1 cellular context compared by ENCODE assay signal in genomic region chr19:40693150-40693788, GRCh38.
TF ChIP-seq lines count a peak whose summit lies in the region.

No MANE protein-coding gene starts in this region.

TF ChIP-seq in SK-N-SH, 30 proteins besides CTCF, POLR2A, EP300 and RAD21:
- TF ChIP-seq FOXM1 (IDR thresholded peaks at IDR 0.05; ENCODE audit: low read depth) (no peak), IRF3 (IDR thresholded peaks at IDR 0.05; ENCODE audit: low read depth, low read length) (no peak), YY1 (IDR thresholded peaks at IDR 0.05; ENCODE audit: low read depth) (no peak), ELF1 (IDR thresholded peaks at IDR 0.05) (no peak), FOSL2 (IDR thresholded peaks at IDR 0.05; ENCODE audit: borderline replicate concordance, low read depth) (no peak), MEF2A (IDR thresholded peaks at IDR 0.05; ENCODE audit: borderline replicate concordance, low read depth) (no peak), CHD2 (IDR thresholded peaks at IDR 0.05; ENCODE audit: low read length, partially characterized antibody) (no peak), TAF1 (IDR thresholded peaks at IDR 0.05; ENCODE audit: borderline replicate concordance, low read depth, low read length) (no peak), FOXJ3 (CRISPR knock-in tag; IDR thresholded peaks at IDR 0.05) (no peak), GATA2 (CRISPR knock-in tag; IDR thresholded peaks at IDR 0.05) (no peak), NFIC (IDR thresholded peaks at IDR 0.05; ENCODE audit: borderline replicate concordance) (no peak), ZBTB33 (IDR thresholded peaks at IDR 0.05; ENCODE audit: borderline replicate concordance, low read depth) (no peak)
- TF ChIP-seq, protein P1, sequence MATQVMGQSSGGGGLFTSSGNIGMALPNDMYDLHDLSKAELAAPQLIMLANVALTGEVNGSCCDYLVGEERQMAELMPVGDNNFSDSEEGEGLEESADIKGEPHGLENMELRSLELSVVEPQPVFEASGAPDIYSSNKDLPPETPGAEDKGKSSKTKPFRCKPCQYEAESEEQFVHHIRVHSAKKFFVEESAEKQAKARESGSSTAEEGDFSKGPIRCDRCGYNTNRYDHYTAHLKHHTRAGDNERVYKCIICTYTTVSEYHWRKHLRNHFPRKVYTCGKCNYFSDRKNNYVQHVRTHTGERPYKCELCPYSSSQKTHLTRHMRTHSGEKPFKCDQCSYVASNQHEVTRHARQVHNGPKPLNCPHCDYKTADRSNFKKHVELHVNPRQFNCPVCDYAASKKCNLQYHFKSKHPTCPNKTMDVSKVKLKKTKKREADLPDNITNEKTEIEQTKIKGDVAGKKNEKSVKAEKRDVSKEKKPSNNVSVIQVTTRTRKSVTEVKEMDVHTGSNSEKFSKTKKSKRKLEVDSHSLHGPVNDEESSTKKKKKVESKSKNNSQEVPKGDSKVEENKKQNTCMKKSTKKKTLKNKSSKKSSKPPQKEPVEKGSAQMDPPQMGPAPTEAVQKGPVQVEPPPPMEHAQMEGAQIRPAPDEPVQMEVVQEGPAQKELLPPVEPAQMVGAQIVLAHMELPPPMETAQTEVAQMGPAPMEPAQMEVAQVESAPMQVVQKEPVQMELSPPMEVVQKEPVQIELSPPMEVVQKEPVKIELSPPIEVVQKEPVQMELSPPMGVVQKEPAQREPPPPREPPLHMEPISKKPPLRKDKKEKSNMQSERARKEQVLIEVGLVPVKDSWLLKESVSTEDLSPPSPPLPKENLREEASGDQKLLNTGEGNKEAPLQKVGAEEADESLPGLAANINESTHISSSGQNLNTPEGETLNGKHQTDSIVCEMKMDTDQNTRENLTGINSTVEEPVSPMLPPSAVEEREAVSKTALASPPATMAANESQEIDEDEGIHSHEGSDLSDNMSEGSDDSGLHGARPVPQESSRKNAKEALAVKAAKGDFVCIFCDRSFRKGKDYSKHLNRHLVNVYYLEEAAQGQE (IDR thresholded peaks at IDR 0.05; ENCODE audit: low read depth, low read length), result no peak
- TF ChIP-seq, protein P2, sequence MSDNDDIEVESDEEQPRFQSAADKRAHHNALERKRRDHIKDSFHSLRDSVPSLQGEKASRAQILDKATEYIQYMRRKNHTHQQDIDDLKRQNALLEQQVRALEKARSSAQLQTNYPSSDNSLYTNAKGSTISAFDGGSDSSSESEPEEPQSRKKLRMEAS (IDR thresholded peaks at IDR 0.05; ENCODE audit: low read depth), result no peak
TF ChIP-seq in SK-N-SH: peak in this region for 0.
